Comparison of ENCODE assay signal across 2 cellular contexts in genomic region chr20:58908216-58908615, GRCh38.
TF ChIP-seq lines count a peak whose summit lies in the region.

No MANE protein-coding gene starts in this region.

TF ChIP-seq in HCT116, 20 proteins besides CTCF, POLR2A, EP300 and RAD21:
- TF ChIP-seq JUND (IDR thresholded peaks at IDR 0.05) (no peak), SP1 (IDR thresholded peaks at IDR 0.05; ENCODE audit: low read depth) (no peak), CEBPB (IDR thresholded peaks at IDR 0.05; ENCODE audit: low read depth) (no peak), POLR2AphosphoS5 (IDR thresholded peaks at IDR 0.05; ENCODE audit: low read depth, low read length) (no peak), REST (IDR thresholded peaks at IDR 0.05; ENCODE audit: low read depth) (no peak), EZH2 (IDR thresholded peaks at IDR 0.05) (no peak), YY1 (IDR thresholded peaks at IDR 0.05; ENCODE audit: extremely low read depth, insufficient replicate concordance, low read depth, low read length) (no peak), ZFX (IDR thresholded peaks at IDR 0.05) (no peak), CBX3 (IDR thresholded peaks at IDR 0.05; ENCODE audit: low read depth) (no peak)

TF ChIP-seq in GM12878, 131 proteins besides CTCF, POLR2A, EP300 and RAD21:
- peak; percentile 38 for TF ChIP-seq CUX1 (IDR thresholded peaks at IDR 0.05; ENCODE audit: insufficient replicate concordance, low read depth, low read length)
- TF ChIP-seq MTA3 (IDR thresholded peaks at IDR 0.05; ENCODE audit: borderline replicate concordance, low read length) = 0 out of 2 replicates have a peak, but pooled peaks have one; percentile 17
- 0 out of 2 replicates have a peak, but pooled peaks have one; percentile 25 for TF ChIP-seq CHD1 (IDR thresholded peaks at IDR 0.05; ENCODE audit: low read depth, low read length)
- peak; percentile 21; the same call in 1 of the 2 replicates for TF ChIP-seq ZNF592 (IDR thresholded peaks at IDR 0.05)
- TF ChIP-seq NFXL1 (IDR thresholded peaks at IDR 0.05; ENCODE audit: borderline replicate concordance) = no peak
- TF ChIP-seq IKZF2 (IDR thresholded peaks at IDR 0.05) = 0 out of 4 replicates have a peak, but pooled peaks of 1 of the 2 experiments have one; percentile 3
- TF ChIP-seq BACH1 (IDR thresholded peaks at IDR 0.05; ENCODE audit: borderline replicate concordance) = no peak
TF ChIP-seq in GM12878: peak in this region for 5.
